In genomic region chr9:116149844-116150243, GRCh38 we compare ENCODE assay signal across 9 cellular contexts. TPM values are rescaled to one million over a fixed set of nuclear protein-coding genes. Genes with fewer than 3 reads are reported as not detected.
DNase-seq lines count a peak whose midpoint lies in the region; ATAC-seq, FAIRE-seq and TF ChIP-seq lines count a peak whose summit lies in the region.
"Had no signal": no experiment of that assay in that cellular context is flagged by ENCODE, and none has a peak within 500 bp of the region (broad histone marks: within the 10 kb centered on the region; RNA-seq: fewer than 3 reads in every experiment).

No MANE protein-coding gene starts in this region.

- DNase-seq in DMS153 treated with DMSO at 0.1 percent for 48 hours (lab: John Stamatoyannopoulos, UW; ENCODE audit: unreplicated experiment) = peak; percentile 8
- no peak for DNase-seq in DMS153 (lab: John Stamatoyannopoulos, UW)
- no peak for DNase-seq in kidney
- DNase-seq in activated CD8-positive, alpha-beta memory T cell treated with anti-CD3 and anti-CD28 coated beads, Interleukin-2, amount 50 U/mL, for 48 hours = no peak
- no peak for DNase-seq in NCI-H128 (lab: John Stamatoyannopoulos, UW; ENCODE audit: unreplicated experiment)

- intact Hi-C loops in kidney (cut with DNase I) = no loop called here

- no peaks in the 10 kb centered on the region for H3K4me1 ChIP-seq in kidney (ENCODE audit: control insufficient read depth in 1 of 2, insufficient read depth in 1 of 2, low read depth in 1 of 2, low read length in 2 of 2)

- no peak overlapping the region for H3K9ac ChIP-seq in kidney (ENCODE audit: low read length in 2 of 2)

- ATAC-seq in HG03103 (IDR thresholded peaks at IDR 0.05; ENCODE audit: low read depth, unreplicated experiment) (peak; percentile 70), GM21723 (IDR thresholded peaks at IDR 0.05; ENCODE audit: unreplicated experiment) (no peak)

- H3K9me3 ChIP-seq in kidney (ENCODE audit: control insufficient read depth in 1 of 2, low read length in 2 of 2) = no peaks in the 10 kb centered on the region
- H3K9me3 ChIP-seq: neutrophil had no signal

- TF ChIP-seq CTCF in VCaP (conservative IDR thresholded peaks at IDR 0.05) (peak; percentile 86), kidney (IDR thresholded peaks at IDR 0.05; ENCODE audit: borderline replicate concordance, extremely low read depth, insufficient read depth) (peak; percentile 63)

- H3K36me3 ChIP-seq in kidney (ENCODE audit: control insufficient read depth in 1 of 2, insufficient read depth in 2 of 2, low read length in 2 of 2) = no peaks in the 10 kb centered on the region
- H3K36me3 ChIP-seq: neutrophil had no signal

- H3K4me3 ChIP-seq in kidney (ENCODE audit: low read length in 2 of 2) = no peak overlapping the region

- H3K27ac ChIP-seq in VCaP (no peak overlapping the region), kidney (ENCODE audit: low read depth in 2 of 2, low read length in 2 of 2) (no peak overlapping the region)
- H3K27ac ChIP-seq: neutrophil had no signal

- no peak for FAIRE-seq in kidney (lab: Jason Lieb, UNC)

RNA-seq across cellular contexts. Expression of gene PAPPA, which starts 3.7 kb away (rescaled TPM):
- total RNA-seq in kidney = 10.2 TPM
- 4.2 TPM for polyA plus RNA-seq in kidney (ENCODE audit: insufficient read depth, low read depth, low replicate concordance)
